In genomic region chr5:111512406-111513174, GRCh38 we compare ENCODE assay signal across 8 cellular contexts. TPM values are rescaled to one million over a fixed set of nuclear protein-coding genes. Genes with fewer than 3 reads are reported as not detected.
DNase-seq lines count a peak whose midpoint lies in the region; ATAC-seq and TF ChIP-seq lines count a peak whose summit lies in the region.

TSS of gene STARD4 (minus strand) at chr5:111512535. CDS start at chr5:111507433, 5,102 bp downstream.

- TF ChIP-seq CTCF in GM20000 (IDR thresholded peaks at IDR 0.05; ENCODE audit: extremely low read depth, missing control alignments), result no peak

- no peaks in the 10 kb centered on the region for H3K27me3 Mint-ChIP-seq in CD8-positive, alpha-beta memory T cell
- no peaks in the 10 kb centered on the region for H3K27me3 Mint-ChIP-seq in effector memory CD8-positive, alpha-beta T cell

- POLR2A ChIA-PET in CD8-positive, alpha-beta memory T cell (lab: Charles Lee), result interaction anchor here (0.6 to 1.1 kb wide), 2 partner anchors 282 to 646 kb away, joined by 3 to 4 read pairs; no protein-coding TSS in a partner anchor

- H3K36me3 ChIP-seq in CD8-positive, alpha-beta memory T cell (ENCODE audit: insufficient read depth, low read length), result no peaks in the 10 kb centered on the region

- peak within 1 kb of the TSS; percentile 87 for H3K27ac ChIP-seq in CD8-positive, alpha-beta memory T cell (ENCODE audit: low read depth, low read length)

- CTCF ChIA-PET in CD8-positive, alpha-beta memory T cell (lab: Charles Lee), result interaction anchor here (1.0 kb wide), 1 partner anchor 19 kb away, joined by 3 read pairs; no protein-coding TSS in a partner anchor

- H3K4me3 Mint-ChIP-seq in CD8-positive, alpha-beta memory T cell, result peak within 1 kb of the TSS; percentile 96 to 100 (median 98)
- peak within 1 kb of the TSS; percentile 93 to 97 for H3K4me3 Mint-ChIP-seq in effector memory CD8-positive, alpha-beta T cell

- peaks cover 25% of the 10 kb centered on the region for H3K4me1 ChIP-seq in CD8-positive, alpha-beta memory T cell (ENCODE audit: insufficient read depth, low read length)

- peaks cover 33 to 56% (median 51%) of the 10 kb centered on the region in 3 donors for H3K4me1 Mint-ChIP-seq in CD8-positive, alpha-beta memory T cell
- H3K4me1 Mint-ChIP-seq in effector memory CD8-positive, alpha-beta T cell (ENCODE audit: low read depth in 2 of 2), result peaks cover 15 to 39% of the 10 kb centered on the region in 2 donors

- ATAC-seq in effector memory CD8-positive, alpha-beta T cell (replicated peaks), result peak; percentile 92

- peak within 1 kb of the TSS; percentile 70 for H3K4me3 ChIP-seq in CD8-positive, alpha-beta memory T cell (ENCODE audit: low read length)

- H3K9me3 Mint-ChIP-seq in CD8-positive, alpha-beta memory T cell, result no peaks in the 10 kb centered on the region
- no peaks in the 10 kb centered on the region for H3K9me3 Mint-ChIP-seq in effector memory CD8-positive, alpha-beta T cell

- H3K27ac Mint-ChIP-seq in CD8-positive, alpha-beta memory T cell, result peak within 1 kb of the TSS; percentile 76 to 99 (median 95)
- H3K27ac Mint-ChIP-seq in effector memory CD8-positive, alpha-beta T cell, result peak within 1 kb of the TSS; percentile 96 to 98

- H3K36me3 Mint-ChIP-seq in CD8-positive, alpha-beta memory T cell, result peaks cover 0 to 12% (median 0%) of the 10 kb centered on the region in 3 donors
- peaks cover 19% of the 10 kb centered on the region for H3K36me3 Mint-ChIP-seq in effector memory CD8-positive, alpha-beta T cell (ENCODE audit: insufficient read depth)

- H3K9me3 ChIP-seq in CD8-positive, alpha-beta memory T cell (ENCODE audit: low read length), result no peaks in the 10 kb centered on the region

- no peaks in the 10 kb centered on the region for H3K27me3 ChIP-seq in CD8-positive, alpha-beta memory T cell (ENCODE audit: insufficient read depth, low read length, poor library complexity, severe bottlenecking)

- peak; percentile 89 to 96 (median 94) for DNase-seq in CD8-positive, alpha-beta memory T cell
- DNase-seq in GM20000 (ENCODE audit: low spot score) (peak; percentile 92), HT-29 (ENCODE audit: low spot score) (peak; percentile 95), NOMO-1 (lab: John Stamatoyannopoulos, UW; ENCODE audit: unreplicated experiment in 2 of 2) (peak; percentile 97 to 99), medulla oblongata (ENCODE audit: extremely low spot score) (peak; percentile 98)
- DNase-seq in activated CD8-positive, alpha-beta memory T cell treated with anti-CD3 and anti-CD28 coated beads for 4 hours (ENCODE audit: low read depth in 2 of 2), result peak; percentile 87 to 88
- peak; percentile 89 to 95 (median 94) for DNase-seq in effector memory CD8-positive, alpha-beta T cell
- DNase-seq in stimulated activated CD8-positive, alpha-beta memory T cell treated with anti-CD3 and anti-CD28 coated beads, Interleukin-12 subunit alpha, Interleukin-12 subunit beta, amount 100 ng/mL, for 1 hour (ENCODE audit: low read depth), result peak; percentile 85

RNA-seq across cellular contexts. Expression of gene STARD4, which starts in this region (rescaled TPM):
- 10 to 100 TPM; 32.0 to 32.5 TPM for total RNA-seq in CD8-positive, alpha-beta memory T cell
- 9.0 TPM for polyA plus RNA-seq in CD8-positive, alpha-beta memory T cell
- total RNA-seq in HT-29 (2014; rRNA removed; shearing (Covaris generic)), result 20.3 and 24.4 TPM in 2 replicates

Comparison
In these comparisons a context has a peak if more than half of its experiments do, and no peak if none do; other contexts are left out.
1. Peak in every context shown above with its lines: DNase-seq, ATAC-seq, H3K4me3 ChIP-seq and H3K27ac ChIP-seq.